3 cellular contexts compared by ENCODE assay signal in the genomic region with DNA sequence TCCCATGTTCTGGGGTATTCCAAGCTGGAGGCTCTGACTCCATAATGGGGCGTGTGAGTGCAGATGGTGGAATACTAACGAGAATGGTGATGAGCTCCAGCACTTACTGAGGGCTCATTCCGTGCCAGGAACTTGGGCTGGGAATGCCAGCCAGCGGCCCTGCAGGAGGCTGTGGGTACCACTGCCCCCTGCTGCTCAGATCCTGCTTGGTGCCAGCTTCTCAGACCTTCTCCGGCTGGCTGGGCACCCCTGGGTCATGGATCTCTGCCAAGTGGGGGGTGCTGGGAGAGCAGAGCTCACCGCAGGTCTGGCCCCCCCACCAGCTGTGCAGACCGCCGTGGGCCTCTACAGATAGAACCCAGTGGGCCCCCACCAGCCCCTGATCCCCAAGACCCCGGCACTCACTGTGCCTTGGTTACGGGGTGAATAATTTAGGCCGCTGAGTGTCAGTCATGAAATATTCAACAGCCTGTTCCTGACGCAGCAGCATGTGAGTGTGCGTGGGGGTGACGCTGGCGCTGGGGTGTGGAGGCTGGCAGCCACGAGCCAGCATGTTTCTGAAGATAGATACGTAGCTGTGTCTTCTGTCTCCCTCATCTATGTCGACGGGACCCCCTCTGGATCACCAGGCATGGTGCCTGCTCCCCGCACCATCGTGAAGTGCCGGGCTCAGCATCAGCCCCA. TPM values are rescaled to one million over a fixed set of nuclear protein-coding genes. Genes with fewer than 3 reads are reported as not detected.
DNase-seq lines count a peak whose midpoint lies in the region; ATAC-seq, FAIRE-seq and TF ChIP-seq lines count a peak whose summit lies in the region.
"Not testable (repeated sequence)": the region's sequence is repeated elsewhere in the genome, so short reads cannot be mapped to it uniquely, and the experiment has no call there.
"Had no signal": no experiment of that assay in that cellular context is flagged by ENCODE, and none has a peak within 500 bp of the region (broad histone marks: within the 10 kb centered on the region; RNA-seq: fewer than 3 reads in every experiment).

No MANE protein-coding gene starts in this region.

- intact Hi-C loops in pancreas (cut with DNase I) = not testable (repeated sequence)

- peak in 2 of 4 donors; percentile 5 to 17 for TF ChIP-seq CTCF in pancreas (IDR thresholded peaks at IDR 0.05)

- DNase-seq in NCI-H446 (lab: John Stamatoyannopoulos, UW) (peak; percentile 92 to 96), pancreas (peak in 4 of 6 donors; percentile 32 to 69 (median 61))

- not testable (repeated sequence) for H3K27me3 ChIP-seq in pancreas

- peak in 3 of 4 donors; percentile 21 to 49 (median 40) for ATAC-seq in pancreas

- H3K36me3 ChIP-seq in pancreas = not testable (repeated sequence)

- not testable (repeated sequence) for H3K4me1 ChIP-seq in pancreas

- not testable (repeated sequence) for H3K9me3 ChIP-seq in pancreas

- 31 to 44% methylated on average over 21 to 22 of the region's 22 CpGs for WGBS in pancreas, 2 donors

- not testable (repeated sequence) for H3K27ac ChIP-seq in pancreas

- FAIRE-seq in pancreas (lab: Jason Lieb, UNC) = not testable (repeated sequence)

- H3K4me3 ChIP-seq in pancreas = not testable (repeated sequence)

RNA-seq across cellular contexts. Expression of a gene that starts 12.6 kb away (rescaled TPM):
- 1 to 10 TPM in 1 of 6 donors, under 1 TPM in 5; 0.31 to 2.5 (median 0.68) TPM for total RNA-seq in pancreas
- under 1 TPM; 0.28 to 0.99 TPM for polyA plus RNA-seq in pancreas

RNA-seq across cellular contexts. Expression of a gene that starts 17.4 kb away (rescaled TPM):
- under 1 TPM in 3 of 6 donors, not detected in 3; 0.03 to 0.31 (median 0.09) TPM for total RNA-seq in pancreas
- not detected for polyA plus RNA-seq in pancreas
- total RNA-seq: natural killer cell treated with Interleukin-12 subunit alpha and Interleukin-12 subunit beta and Interleukin-15 and Interleukin-18, amount 100 ng/mL, for 72 hours had no signal

RNA-seq across cellular contexts. Expression of a gene that starts 28.8 kb away (rescaled TPM):
- total RNA-seq in pancreas = 1 to 10 TPM in 5 of 6 donors, under 1 TPM in 1; 0.98 to 2.9 (median 2.4) TPM
- polyA plus RNA-seq in pancreas = 10 to 100 TPM; 13.4 to 26.7 TPM

RNA-seq across cellular contexts. Expression of a gene that starts 43.6 kb away (rescaled TPM):
- total RNA-seq in pancreas = 1 to 10 TPM; 3.1 to 7.6 (median 5.2) TPM
- polyA plus RNA-seq in pancreas = 1 to 10 TPM; 3.8 to 7.0 TPM

RNA-seq across cellular contexts. Expression of a gene that starts 54.3 kb away (rescaled TPM):
- total RNA-seq in pancreas = 1 to 10 TPM; 1.5 to 3.9 (median 2.6) TPM
- polyA plus RNA-seq in pancreas = 1 to 10 TPM; 6.2 to 7.3 TPM
